Comparison of ENCODE assay signal across 11 cellular contexts in the genomic region with DNA sequence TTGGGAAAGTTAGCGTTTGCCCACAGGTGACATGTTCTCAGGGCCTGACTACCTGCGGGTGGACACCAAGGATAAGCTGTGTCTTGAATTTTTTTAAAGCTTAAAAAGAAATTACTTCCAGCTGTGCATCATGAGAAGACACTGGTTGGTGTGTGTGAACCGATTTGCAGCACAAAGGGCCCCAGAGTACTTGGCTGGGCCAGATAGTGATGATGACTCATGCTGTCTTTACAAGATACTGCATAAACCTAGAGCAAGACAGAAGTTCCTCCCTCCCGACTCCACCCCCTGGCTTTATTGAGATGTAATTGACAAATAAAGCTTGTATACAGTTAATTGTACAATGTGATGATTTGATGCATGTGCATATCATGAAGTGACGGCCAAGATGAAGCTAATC.
DNase-seq lines count a peak whose midpoint lies in the region; ATAC-seq, FAIRE-seq and TF ChIP-seq lines count a peak whose summit lies in the region.
"Had no signal": no experiment of that assay in that cellular context is flagged by ENCODE, and none has a peak within 500 bp of the region (broad histone marks: within the 10 kb centered on the region; RNA-seq: fewer than 3 reads in every experiment).

No MANE protein-coding gene starts in this region.

- H3K9me1 ChIP-seq in endothelial cell of umbilical vein (replicated peaks; ENCODE audit: control insufficient read depth, extremely low read depth, insufficient read depth, low read length), result no peaks in the 10 kb centered on the region

- H3K79me2 ChIP-seq in endothelial cell of umbilical vein (ENCODE audit: control insufficient read depth, insufficient read depth, low read length), result no peaks in the 10 kb centered on the region

- no peak for TF ChIP-seq POLR2A in endothelial cell of umbilical vein (IDR thresholded peaks at IDR 0.05; ENCODE audit: low read depth, low read length)

- H3K4me3 ChIP-seq in endothelial cell of umbilical vein (replicated peaks in 1 of 3; ENCODE audit: insufficient read depth in 1 of 3, low read depth in 1 of 3, low read length in 3 of 3) (no peak overlapping the region), muscle layer of duodenum (ENCODE audit: low read depth in 1 of 2, low read length in 2 of 2) (no peak overlapping the region)

- H3K36me3 Mint-ChIP-seq in T-cell, result no peaks in the 10 kb centered on the region
- H3K36me3 Mint-ChIP-seq: activated naive CD8-positive, alpha-beta T cell treated with anti-CD3 and anti-CD28 coated beads, Interleukin-2, amount 10 ng/mL, durations not matched to agents 7 days and 5 days; naive B cell had no signal

- H3K27ac Mint-ChIP-seq in T-cell, result no peak overlapping the region
- H3K27ac Mint-ChIP-seq: activated naive CD8-positive, alpha-beta T cell treated with anti-CD3 and anti-CD28 coated beads, Interleukin-2, amount 10 ng/mL, durations not matched to agents 7 days and 5 days; naive B cell had no signal

- peak; percentile 44 for FAIRE-seq in endothelial cell of umbilical vein (lab: Jason Lieb, UNC)

- H3K27me3 ChIP-seq in endothelial cell of umbilical vein (ENCODE audit: control insufficient read depth in 2 of 2, insufficient read depth in 2 of 2, low read length in 2 of 2) (no peaks in the 10 kb centered on the region), muscle layer of duodenum (ENCODE audit: low read depth, low read length) (no peaks in the 10 kb centered on the region)

- no peak overlapping the region for H3K4me3 Mint-ChIP-seq in T-cell
- H3K4me3 Mint-ChIP-seq: activated naive CD8-positive, alpha-beta T cell treated with anti-CD3 and anti-CD28 coated beads, Interleukin-2, amount 10 ng/mL, durations not matched to agents 7 days and 5 days; naive B cell had no signal

- H4K20me1 ChIP-seq in endothelial cell of umbilical vein (replicated peaks; ENCODE audit: control insufficient read depth, extremely low read depth, insufficient read depth, low read length), result no peaks in the 10 kb centered on the region

- peak; percentile 95 for DNase-seq in COLO829 (ENCODE audit: low spot score)
- DNase-seq in NOMO-1 treated with DMSO at 0.1 percent for 48 hours (lab: John Stamatoyannopoulos, UW; ENCODE audit: unreplicated experiment), result peak; percentile 29
- DNase-seq in endothelial cell of umbilical vein (ENCODE audit: low read depth, low spot score), result peak; percentile 36
- no peak for DNase-seq in COLO668 (lab: John Stamatoyannopoulos, UW; ENCODE audit: unreplicated experiment)
- DNase-seq in NCI-H1436 (lab: John Stamatoyannopoulos, UW), result no peak
- no peak for DNase-seq in NK-92 (lab: John Stamatoyannopoulos, UW; ENCODE audit: unreplicated experiment)
- no peak for DNase-seq in T-cell
- DNase-seq: activated naive CD8-positive, alpha-beta T cell treated with anti-CD3 and anti-CD28 coated beads, Interleukin-2, amount 10 ng/mL, durations not matched to agents 7 days and 5 days; naive B cell; stimulated activated naive CD4-positive, alpha-beta T cell had no signal

- peaks cover 8 to 17% of the 10 kb centered on the region in 2 donors for H3K27me3 Mint-ChIP-seq in T-cell
- H3K27me3 Mint-ChIP-seq: activated naive CD8-positive, alpha-beta T cell treated with anti-CD3 and anti-CD28 coated beads, Interleukin-2, amount 10 ng/mL, durations not matched to agents 7 days and 5 days had no signal

- H3K27ac ChIP-seq in endothelial cell of umbilical vein (ENCODE audit: insufficient read depth, low read depth, low read length) (no peak overlapping the region), muscle layer of duodenum (ENCODE audit: low read length) (peak overlapping the region; percentile 25)

- ATAC-seq in T-cell (replicated peaks in 1 of 4), result no peak

- H3K4me1 Mint-ChIP-seq in T-cell, result no peaks in the 10 kb centered on the region
- H3K4me1 Mint-ChIP-seq: activated naive CD8-positive, alpha-beta T cell treated with anti-CD3 and anti-CD28 coated beads, Interleukin-2, amount 10 ng/mL, durations not matched to agents 7 days and 5 days; naive B cell had no signal

- H3K9me3 ChIP-seq in endothelial cell of umbilical vein (replicated peaks; ENCODE audit: control insufficient read depth, insufficient read depth, low read length) (no peaks in the 10 kb centered on the region), muscle layer of duodenum (ENCODE audit: control insufficient read depth in 1 of 2, low read length in 2 of 2) (peaks cover 0 to 4% of the 10 kb centered on the region in 2 donors)

- no TSS peak for BruUV-seq in endothelial cell of umbilical vein (replicated peaks; lab: Mats Ljungman, UMichigan)

- no peak overlapping the region for H2AFZ ChIP-seq in endothelial cell of umbilical vein (ENCODE audit: low read depth, low read length)

- no peak overlapping the region for H3K9ac ChIP-seq in endothelial cell of umbilical vein (replicated peaks; ENCODE audit: extremely low read depth, insufficient read depth, low read length)

- no peak overlapping the region for H3K4me2 ChIP-seq in endothelial cell of umbilical vein (ENCODE audit: insufficient read depth, low read length)

- H3K4me1 ChIP-seq in endothelial cell of umbilical vein (ENCODE audit: control insufficient read depth, extremely low read depth, insufficient read depth, low read length) (peaks cover 10% of the 10 kb centered on the region), muscle layer of duodenum (ENCODE audit: control insufficient read depth in 1 of 2, insufficient read depth in 2 of 2, low read length in 2 of 2) (peaks cover 12 to 43% of the 10 kb centered on the region in 2 donors)

- POLR2A ChIA-PET in endothelial cell of umbilical vein (lab: Charles Lee), result interaction anchor here (0.5 kb wide), 1 partner anchor 87 kb away, joined by 4 read pairs; no protein-coding TSS in a partner anchor
- POLR2A ChIA-PET in T-cell (lab: Charles Lee), result no interaction called here

- intact Hi-C loops in endothelial cell of umbilical vein (cut with micrococcal nuclease), result no loop called here

- no peaks in the 10 kb centered on the region for H3K9me3 Mint-ChIP-seq in T-cell
- H3K9me3 Mint-ChIP-seq: activated naive CD8-positive, alpha-beta T cell treated with anti-CD3 and anti-CD28 coated beads, Interleukin-2, amount 10 ng/mL, durations not matched to agents 7 days and 5 days had no signal

- dilution Hi-C loops in endothelial cell of umbilical vein (cut with MboI; ENCODE audit: extremely low pct_ligation_motif_present, low sequenced_read_pairs), result no loop called here

- no peak for TF ChIP-seq CTCF in endothelial cell of umbilical vein (IDR thresholded peaks at IDR 0.05; ENCODE audit: extremely low read depth in 1 of 2, insufficient read depth in 1 of 2, low read depth in 1 of 2, low read length in 2 of 2)

- CTCF ChIA-PET in endothelial cell of umbilical vein (lab: Charles Lee) (interaction anchor here (0.9 to 1.6 kb wide), 3 partner anchors 9 to 253 kb away, joined by 3 to 6 read pairs (median 3); no protein-coding TSS in a partner anchor), T-cell (lab: Charles Lee) (no interaction called here)

- H3K36me3 ChIP-seq in endothelial cell of umbilical vein (ENCODE audit: control insufficient read depth in 2 of 2, extremely low read depth in 1 of 2, insufficient read depth in 2 of 2, low read length in 2 of 2), result no peaks in the 10 kb centered on the region
- H3K36me3 ChIP-seq in muscle layer of duodenum (ENCODE audit: control insufficient read depth in 1 of 2, insufficient read depth in 2 of 2, low read length in 2 of 2), result no peaks in the 10 kb centered on the region

TF ChIP-seq in endothelial cell of umbilical vein, 7 proteins besides CTCF, POLR2A, EP300 and RAD21:
- peak; percentile 21 for TF ChIP-seq JUN (IDR thresholded peaks at IDR 0.05; ENCODE audit: borderline replicate concordance, insufficient read depth, insufficient read length, low read depth)
- TF ChIP-seq FOS (IDR thresholded peaks at IDR 0.05; ENCODE audit: borderline replicate concordance, insufficient read depth, low read length), result peak; percentile 49
- no peak for TF ChIP-seq MAX (IDR thresholded peaks at IDR 0.05; ENCODE audit: insufficient read depth, insufficient read length)
- TF ChIP-seq MYC (IDR thresholded peaks at IDR 0.05; ENCODE audit: low read depth, low read length), result no peak
- TF ChIP-seq EZH2 (IDR thresholded peaks at IDR 0.05; ENCODE audit: borderline replicate concordance, low read depth, low read length, severe bottlenecking), result no peak
- TF ChIP-seq POLR2AphosphoS5 (IDR thresholded peaks at IDR 0.05; ENCODE audit: insufficient read depth, low read depth, low read length), result no peak
- TF ChIP-seq GATA2 (IDR thresholded peaks at IDR 0.05; ENCODE audit: insufficient read depth, insufficient read length, low read depth, low read length), result no peak
TF ChIP-seq in endothelial cell of umbilical vein: peak in this region for 2.

Comparison
In these comparisons a context has a peak if more than half of its experiments do, and no peak if none do; other contexts are left out.
1. DNase-seq: peak in COLO829 (single experiment), NOMO-1 treated with DMSO at 0.1 percent for 48 hours (single experiment) and endothelial cell of umbilical vein (single experiment); none in COLO668 (single experiment), NCI-H1436 (single experiment), NK-92 (single experiment) and T-cell (0 of 34).